In genomic region chr12:121217066-121217465, GRCh38 we compare ENCODE assay signal across 1 cellular context.
TF ChIP-seq lines count a peak whose summit lies in the region.

No MANE protein-coding gene starts in this region.

TF ChIP-seq in HepG2, 621 proteins besides CTCF, POLR2A, EP300 and RAD21 (continued from another document and continues in another):
- TF ChIP-seq ARID5B (CRISPR knock-in tag; IDR thresholded peaks at IDR 0.05) (peak; percentile 47; the same call in 1 of the 2 replicates), HIC2 (CRISPR knock-in tag; IDR thresholded peaks at IDR 0.05; ENCODE audit: low read depth) (no peak), ZNF605 (CRISPR knock-in tag; IDR thresholded peaks at IDR 0.05) (no peak), NR2F2 (IDR thresholded peaks at IDR 0.05; ENCODE audit: borderline replicate concordance, low read depth) (no peak), TEF (CRISPR knock-in tag; IDR thresholded peaks at IDR 0.05) (no peak), ZNF644 (CRISPR knock-in tag; IDR thresholded peaks at IDR 0.05; ENCODE audit: low read depth) (no peak), CAMTA2 (CRISPR knock-in tag; IDR thresholded peaks at IDR 0.05; ENCODE audit: borderline replicate concordance) (no peak), SOX13 (IDR thresholded peaks at IDR 0.05) (no peak), SOX13 (CRISPR knock-in tag; conservative IDR thresholded peaks at IDR 0.05 in 1 of 2, IDR thresholded peaks at IDR 0.05 in 1 of 2) (peak in 1 of 2 experiments; percentile 44; a peak in 1 of 4 replicates), MYNN (CRISPR knock-in tag; IDR thresholded peaks at IDR 0.05; ENCODE audit: low read depth) (no peak), PBX2 (CRISPR knock-in tag; IDR thresholded peaks at IDR 0.05) (peak; percentile 73), ZNF329 (CRISPR knock-in tag; IDR thresholded peaks at IDR 0.05; ENCODE audit: low read depth) (no peak), CREBL2 (CRISPR knock-in tag; IDR thresholded peaks at IDR 0.05; ENCODE audit: borderline replicate concordance) (no peak), HOXA5 (CRISPR knock-in tag; IDR thresholded peaks at IDR 0.05) (no peak), CREB1 (IDR thresholded peaks at IDR 0.05) (no peak), CREB1 (CRISPR knock-in tag; IDR thresholded peaks at IDR 0.05) (0 out of 2 replicates have a peak, but pooled peaks have one; percentile 16), ZNF775 (CRISPR knock-in tag; IDR thresholded peaks at IDR 0.05; ENCODE audit: borderline replicate concordance) (no peak), HMGXB3 (CRISPR knock-in tag; IDR thresholded peaks at IDR 0.05; ENCODE audit: borderline replicate concordance) (peak; percentile 50; the same call in 1 of the 2 replicates), RNF2 (conservative IDR thresholded peaks at IDR 0.05; ENCODE audit: low read depth) (no peak), NFYB (CRISPR knock-in tag; IDR thresholded peaks at IDR 0.05) (no peak), YY1 (IDR thresholded peaks at IDR 0.05; ENCODE audit: insufficient read depth, insufficient replicate concordance, low read depth, low read length) (no peak), MLXIP (CRISPR knock-in tag; IDR thresholded peaks at IDR 0.05; ENCODE audit: borderline replicate concordance) (no peak), THAP9 (CRISPR knock-in tag; IDR thresholded peaks at IDR 0.05; ENCODE audit: borderline replicate concordance) (no peak), ZNF83 (CRISPR knock-in tag; IDR thresholded peaks at IDR 0.05; ENCODE audit: borderline replicate concordance) (no peak), ZZZ3 (CRISPR knock-in tag; IDR thresholded peaks at IDR 0.05; ENCODE audit: borderline replicate concordance) (no peak), ZMAT3 (CRISPR knock-in tag; conservative IDR thresholded peaks at IDR 0.05) (no peak), ZNF33B (CRISPR knock-in tag; IDR thresholded peaks at IDR 0.05) (no peak), BRF2 (CRISPR knock-in tag; IDR thresholded peaks at IDR 0.05) (no peak), MIER2 (CRISPR knock-in tag; IDR thresholded peaks at IDR 0.05) (no peak), USF2 (IDR thresholded peaks at IDR 0.05; ENCODE audit: low read depth, low read length) (no peak), USF2 (CRISPR knock-in tag; IDR thresholded peaks at IDR 0.05; ENCODE audit: borderline replicate concordance) (no peak), CEBPB (IDR thresholded peaks at IDR 0.05; ENCODE audit: borderline replicate concordance, low read depth, low read length) (no peak), CENPX (CRISPR knock-in tag; IDR thresholded peaks at IDR 0.05) (no peak), ZFP62 (CRISPR knock-in tag; IDR thresholded peaks at IDR 0.05) (no peak), JARID2 (CRISPR knock-in tag; IDR thresholded peaks at IDR 0.05; ENCODE audit: insufficient replicate concordance) (no peak)
